8 cellular contexts compared by ENCODE assay signal in the genomic region with DNA sequence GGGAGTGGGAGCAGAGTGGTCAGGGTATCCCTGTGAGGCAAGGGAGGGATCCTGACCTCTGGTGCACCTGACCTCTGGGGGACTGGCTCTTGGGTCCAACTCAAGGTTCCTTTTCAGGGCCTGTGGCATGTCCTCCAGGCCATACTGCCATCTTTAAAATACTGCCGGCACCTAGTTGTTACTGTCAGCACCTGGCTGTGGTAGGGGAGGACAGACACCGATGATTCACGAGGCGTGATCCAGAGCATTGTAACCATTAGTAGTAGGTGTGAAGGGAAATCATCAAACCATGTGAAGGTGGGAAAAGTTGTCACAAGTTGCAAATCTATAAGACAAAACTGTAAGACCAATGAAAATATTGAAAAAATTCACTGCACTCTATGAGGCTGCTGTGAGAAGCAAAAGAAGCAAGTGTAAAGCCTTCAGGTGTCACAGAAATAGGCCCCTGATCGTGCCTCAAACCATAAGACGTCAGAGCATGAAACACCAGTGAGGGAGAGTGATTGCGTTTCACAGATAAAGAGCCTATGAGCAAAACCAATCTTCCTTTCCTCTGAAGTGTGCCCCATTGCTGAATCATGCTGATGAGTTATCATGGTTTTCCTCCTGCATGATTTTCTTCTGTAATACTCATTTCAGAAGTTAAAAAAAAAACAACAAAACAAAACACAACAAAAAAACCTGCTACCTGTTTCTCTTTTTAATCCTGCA. TPM values are rescaled to one million over a fixed set of nuclear protein-coding genes. Genes with fewer than 3 reads are reported as not detected.
DNase-seq lines count a peak whose midpoint lies in the region; TF ChIP-seq lines count a peak whose summit lies in the region.

No MANE protein-coding gene starts in this region.

- peak; percentile 61 for DNase-seq in NK-92 treated with Interleukin-12 subunit alpha and Interleukin-12 subunit beta, amount 100 ng/mL, for 24 hours (lab: John Stamatoyannopoulos, UW)
- no peak for DNase-seq in NK-92 (lab: John Stamatoyannopoulos, UW; ENCODE audit: unreplicated experiment)
- DNase-seq in activated CD8-positive, alpha-beta memory T cell treated with anti-CD3 and anti-CD28 coated beads, Interleukin-2, amount 50 U/mL, for 1 hour (ENCODE audit: extremely low read depth) = peak; percentile 45
- peak; percentile 85 for DNase-seq in fibroblast of villous mesenchyme (ENCODE audit: low read depth)
- peak; percentile 28 for DNase-seq in stimulated activated CD8-positive, alpha-beta memory T cell treated with anti-CD3 and anti-CD28 coated beads, Interleukin-7, amount 100 ng/mL, for 24 hours (ENCODE audit: low read depth)
- DNase-seq in posterior cingulate gyrus = no peak
- DNase-seq in substantia nigra (lab: John Stamatoyannopoulos, UW) = no peak
- no peak for DNase-seq in DMS 273 (lab: John Stamatoyannopoulos, UW; ENCODE audit: unreplicated experiment)

- TF ChIP-seq CTCF in fibroblast of villous mesenchyme (IDR thresholded peaks at IDR 0.05; ENCODE audit: insufficient read depth, low read depth, low read length) = no peak

- intact Hi-C loops in posterior cingulate gyrus (cut with DNase I) = no loop called here

- H3K27ac ChIP-seq in substantia nigra (ENCODE audit: low read depth, low read length, poor library complexity, severe bottlenecking) = no peak overlapping the region

- no peak overlapping the region for H3K4me3 ChIP-seq in fibroblast of villous mesenchyme (ENCODE audit: low read depth, low read length)

RNA-seq across cellular contexts. Expression of a gene that starts 55.3 kb away (rescaled TPM):
- total RNA-seq in fibroblast of villous mesenchyme = 5.2 and 6.5 TPM in 2 replicates

Comparison
In these comparisons a context has a peak if more than half of its experiments do, and no peak if none do; other contexts are left out.
1. DNase-seq: peak in NK-92 treated with Interleukin-12 subunit alpha and Interleukin-12 subunit beta, amount 100 ng/mL, for 24 hours (single experiment), activated CD8-positive, alpha-beta memory T cell treated with anti-CD3 and anti-CD28 coated beads, Interleukin-2, amount 50 U/mL, for 1 hour (single experiment), fibroblast of villous mesenchyme (single experiment) and stimulated activated CD8-positive, alpha-beta memory T cell treated with anti-CD3 and anti-CD28 coated beads, Interleukin-7, amount 100 ng/mL, for 24 hours (single experiment); none in NK-92 (single experiment), posterior cingulate gyrus (0 of 10), substantia nigra (0 of 49) and DMS 273 (single experiment).